20 cellular contexts compared by ENCODE assay signal in genomic region chr6:88698661-88699060, GRCh38.
A peak's percentile ranks its signal among the peaks of the same experiment; 100 is the strongest.
DNase-seq lines count a peak whose midpoint lies in the region; ATAC-seq and FAIRE-seq lines count a peak whose summit lies in the region.
"Had no signal": no experiment of that assay in that cellular context is flagged by ENCODE, and none has a peak within 500 bp of the region (broad histone marks: within the 10 kb centered on the region; RNA-seq: fewer than 3 reads in every experiment).

No MANE protein-coding gene starts in this region.

- H3K9me3 Mint-ChIP-seq in CD4-positive, alpha-beta memory T cell = peaks cover 0 to 13% (median 6%) of the 10 kb centered on the region in 8 donors

- no peak for ATAC-seq in GM19351 (IDR thresholded peaks at IDR 0.05; ENCODE audit: unreplicated experiment)

- in situ Hi-C loops in ACHN (cut with HindIII; ENCODE audit: low pct_ligation_motif_present, low pct_unique_long_range_greater_than_20kb, low sequenced_read_pairs) = no loop called here

- 83 to 90% (median 86%) methylated on average over 5 of the region's 5 CpGs for WGBS in small intestine, 3 donors

- DNase-seq in ACHN = peak; percentile 13
- DNase-seq in amniotic epithelial cell (ENCODE audit: low read depth) = peak; percentile 34
- DNase-seq in glomerular visceral epithelial cell (ENCODE audit: extremely low spot score) = peak; percentile 24
- peak; percentile 6 for DNase-seq in small intestine
- DNase-seq in NCI-H82 (lab: John Stamatoyannopoulos, UW) = no peak
- DNase-seq in CD4-positive, alpha-beta memory T cell = no peak
- DNase-seq: 8988T; BE2C; C1 segment of cervical spinal cord; Caco-2; CD4-positive, CD25-positive, alpha-beta regulatory T cell; GDM1; H9; IMR-90 had no signal

- intact Hi-C loops in CD4-positive, alpha-beta memory T cell (cut with micrococcal nuclease) = no loop called here

- peaks cover 2% of the 10 kb centered on the region for H3K9me3 ChIP-seq in small intestine (ENCODE audit: control insufficient read depth, low read depth)
- no peaks in the 10 kb centered on the region for H3K9me3 ChIP-seq in CD4-positive, alpha-beta memory T cell (ENCODE audit: control insufficient read depth in 1 of 2, low read length in 2 of 2)
- H3K9me3 ChIP-seq: BE2C, Caco-2 had no signal

- FAIRE-seq in small intestine (lab: Jason Lieb, UNC) = no peak
- FAIRE-seq: D721Med, GM12892, GM18507, H1, HTR-8/SVneo had no signal

- H3K27me3 Mint-ChIP-seq in CD4-positive, alpha-beta memory T cell = no peaks in the 10 kb centered on the region
- H3K27me3 Mint-ChIP-seq: CD4-positive, CD25-positive, alpha-beta regulatory T cell had no signal

- peaks cover 2 to 17% (median 5%) of the 10 kb centered on the region in 4 donors for H3K4me1 Mint-ChIP-seq in CD4-positive, alpha-beta memory T cell
- H3K4me1 Mint-ChIP-seq: H9 had no signal

- H3K27me3 ChIP-seq in small intestine (ENCODE audit: control insufficient read depth in 2 of 2, insufficient read depth in 2 of 2, low read length in 2 of 2) = no peaks in the 10 kb centered on the region
- no peaks in the 10 kb centered on the region for H3K27me3 ChIP-seq in CD4-positive, alpha-beta memory T cell (ENCODE audit: insufficient read depth, low read length)
- H3K27me3 ChIP-seq: BE2C had no signal

- CTCF ChIA-PET in CD4-positive, alpha-beta memory T cell (lab: Charles Lee; ENCODE audit: partially characterized antibody) = no interaction called here

- H3K27ac ChIP-seq in small intestine (ENCODE audit: low read depth in 1 of 2, low read length in 1 of 2) = no peak overlapping the region
- no peak overlapping the region for H3K27ac ChIP-seq in CD4-positive, alpha-beta memory T cell (ENCODE audit: low read depth, low read length)

- no peak overlapping the region for H3K4me3 Mint-ChIP-seq in CD4-positive, alpha-beta memory T cell
- H3K4me3 Mint-ChIP-seq: CD4-positive, CD25-positive, alpha-beta regulatory T cell; H9 had no signal

- no peak overlapping the region for H3K4me3 ChIP-seq in small intestine (ENCODE audit: low read depth in 1 of 2, low read length in 2 of 2)
- H3K4me3 ChIP-seq in CD4-positive, alpha-beta memory T cell (ENCODE audit: low read length in 2 of 2) = no peak overlapping the region

- POLR2A ChIA-PET in CD4-positive, alpha-beta memory T cell (lab: Charles Lee; ENCODE audit: partially characterized antibody) = no interaction called here

- peaks cover 15 to 27% of the 10 kb centered on the region in 2 donors for H3K36me3 Mint-ChIP-seq in CD4-positive, alpha-beta memory T cell

- no peak overlapping the region for H3K27ac Mint-ChIP-seq in CD4-positive, alpha-beta memory T cell
- H3K27ac Mint-ChIP-seq: CD4-positive, CD25-positive, alpha-beta regulatory T cell had no signal

- no peaks in the 10 kb centered on the region for H3K36me3 ChIP-seq in small intestine (ENCODE audit: control insufficient read depth in 2 of 2, insufficient read depth in 2 of 2, low read length in 2 of 2)
- no peaks in the 10 kb centered on the region for H3K36me3 ChIP-seq in CD4-positive, alpha-beta memory T cell (ENCODE audit: insufficient read depth, low read length)
- H3K36me3 ChIP-seq: BE2C had no signal

- no peaks in the 10 kb centered on the region for H3K4me1 ChIP-seq in small intestine (ENCODE audit: control insufficient read depth in 2 of 2, insufficient read depth in 1 of 2, low read depth in 1 of 2, low read length in 1 of 2)
- no peaks in the 10 kb centered on the region for H3K4me1 ChIP-seq in CD4-positive, alpha-beta memory T cell (ENCODE audit: insufficient read depth, low read length)
- H3K4me1 ChIP-seq: BE2C, Caco-2 had no signal

Comparison
In these comparisons a context has a peak if more than half of its experiments do, and no peak if none do; other contexts are left out.
1. DNase-seq: peak in ACHN (single experiment), amniotic epithelial cell (single experiment), glomerular visceral epithelial cell (single experiment) and small intestine (single experiment); none in NCI-H82 (single experiment) and CD4-positive, alpha-beta memory T cell (0 of 5).